13 cellular contexts compared by ENCODE assay signal in the genomic region with DNA sequence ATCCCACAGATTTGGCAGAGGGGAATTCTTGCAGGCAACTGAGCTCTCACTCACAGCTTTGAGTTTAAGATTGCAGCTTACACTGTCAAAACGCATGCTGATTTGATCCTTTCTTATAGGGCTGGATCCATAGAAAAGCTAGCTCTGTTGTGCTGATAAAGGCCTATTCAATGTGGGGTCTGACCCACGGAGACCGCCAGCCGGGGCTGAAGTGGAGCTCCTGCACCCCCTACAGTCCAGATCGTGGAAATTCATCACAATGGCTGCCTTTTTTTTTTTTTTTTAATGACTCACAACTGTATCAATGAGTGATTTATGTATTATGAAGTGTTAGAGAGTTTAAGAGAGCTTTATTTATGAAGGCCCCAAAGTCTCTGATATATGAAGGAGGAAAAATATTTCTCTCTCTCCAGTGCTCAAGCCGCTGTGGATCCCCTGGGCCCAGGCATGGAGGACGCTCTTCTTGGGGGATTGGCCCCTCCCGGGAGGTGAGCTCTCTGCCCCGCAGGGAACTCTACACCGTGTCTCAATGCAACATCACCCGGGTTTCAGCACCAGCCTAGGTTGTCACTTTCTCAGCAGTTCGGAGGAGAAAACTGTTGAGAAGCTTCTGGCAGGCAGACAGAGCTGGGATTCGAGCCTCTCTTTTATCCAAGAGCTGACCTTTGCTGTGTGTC.
DNase-seq lines count a peak whose midpoint lies in the region; ATAC-seq and TF ChIP-seq lines count a peak whose summit lies in the region.
"Had no signal": no experiment of that assay in that cellular context is flagged by ENCODE, and none has a peak within 500 bp of the region (broad histone marks: within the 10 kb centered on the region; RNA-seq: fewer than 3 reads in every experiment).

No MANE protein-coding gene starts in this region.

- no peaks in the 10 kb centered on the region for H4K20me1 ChIP-seq in MM.1S (ENCODE audit: insufficient read depth, low read length)

- intact Hi-C loops in left lung (cut with DNase I) (no loop called here), spleen (cut with DNase I; ENCODE audit: low total_unique reads) (no loop called here)

- H3K4me2 ChIP-seq in MM.1S (ENCODE audit: low read depth, low read length): no peak overlapping the region

- ATAC-seq in left lung (peak; percentile 86), GM21423 (IDR thresholded peaks at IDR 0.05; ENCODE audit: unreplicated experiment) (no peak), HG02884 (IDR thresholded peaks at IDR 0.05; ENCODE audit: unreplicated experiment) (no peak)

- H3K9ac ChIP-seq in MM.1S (ENCODE audit: low read length): no peak overlapping the region

- H3K79me2 ChIP-seq in MM.1S (ENCODE audit: low read length): no peaks in the 10 kb centered on the region

- no peaks in the 10 kb centered on the region for H3K9me3 ChIP-seq in MM.1S (replicated peaks; ENCODE audit: insufficient read depth, low read length)
- H3K9me3 ChIP-seq in left lung: no peaks in the 10 kb centered on the region
- H3K9me3 ChIP-seq in spleen: peaks cover 0 to 3% (median 0%) of the 10 kb centered on the region in 8 donors

- peak; percentile 16; the same call in 1 of the 2 replicates for TF ChIP-seq CTCF in AG10803 (conservative IDR thresholded peaks at IDR 0.05; ENCODE audit: low read length)
- peak; percentile 30 for TF ChIP-seq CTCF in MM.1S (IDR thresholded peaks at IDR 0.05; ENCODE audit: low read length)
- TF ChIP-seq CTCF in left lung (IDR thresholded peaks at IDR 0.05): peak in 1 of 2 donors; percentile 16
- TF ChIP-seq CTCF in spleen (IDR thresholded peaks at IDR 0.05 in 8 of 11, conservative IDR thresholded peaks at IDR 0.05 in 3 of 11): peak in 4 of 11 experiments; percentile 15 to 28 (median 22)

- H2AFZ ChIP-seq in MM.1S (ENCODE audit: low read length): no peak overlapping the region

- H3K4me3 ChIP-seq in AG10803 (ENCODE audit: low read length) (no peak overlapping the region), MM.1S (ENCODE audit: low read length) (no peak overlapping the region), left lung (no peak overlapping the region), spleen (no peak overlapping the region)
- H3K4me3 ChIP-seq: cardiac muscle cell had no signal

- H3K9me2 ChIP-seq in MM.1S (replicated peaks; ENCODE audit: insufficient read depth, low read length): no peaks in the 10 kb centered on the region

- H3K27me3 ChIP-seq in MM.1S (replicated peaks; ENCODE audit: insufficient read depth, low read length) (no peaks in the 10 kb centered on the region), left lung (no peaks in the 10 kb centered on the region), spleen (replicated peaks in 1 of 7) (no peaks in the 10 kb centered on the region)

- H3K36me3 ChIP-seq in MM.1S (replicated peaks; ENCODE audit: insufficient read depth, low read length) (no peaks in the 10 kb centered on the region), left lung (no peaks in the 10 kb centered on the region), spleen (no peaks in the 10 kb centered on the region)
- H3K36me3 ChIP-seq: cardiac muscle cell had no signal

- H3F3A ChIP-seq in MM.1S (ENCODE audit: insufficient read depth, low read length): no peaks in the 10 kb centered on the region

- H3K4me1 ChIP-seq in MM.1S (ENCODE audit: low read length) (no peaks in the 10 kb centered on the region), left lung (no peaks in the 10 kb centered on the region), spleen (no peaks in the 10 kb centered on the region)

- 31 to 37% (median 34%) methylated on average over 11 to 13 of the region's 13 CpGs for WGBS in spleen, 5 donors

- DNase-seq in AG10803 (ENCODE audit: low read depth): no peak
- no peak for DNase-seq in MM.1S
- DNase-seq in astrocyte of the hippocampus (ENCODE audit: low read depth, low spot score): peak; percentile 46
- no peak for DNase-seq in left lung
- DNase-seq in spleen: no peak
- DNase-seq in NCI-H1092 (lab: John Stamatoyannopoulos, UW): no peak
- DNase-seq: activated CD4-positive, alpha-beta T cell treated with anti-CD3 and anti-CD28 coated beads for 1 hour; CD4-positive, alpha-beta T cell; NCI-H1930; stimulated activated CD4-positive, alpha-beta T cell treated with anti-CD3 and anti-CD28 coated beads, Interleukin-12 subunit alpha, Interleukin-12 subunit beta, amount 100 ng/mL, for 4 hours had no signal

- H3K27ac ChIP-seq in MM.1S (ENCODE audit: low read length): no peak overlapping the region
- no peak overlapping the region for H3K27ac ChIP-seq in left lung
- H3K27ac ChIP-seq in spleen: no peak overlapping the region
- H3K27ac ChIP-seq: cardiac muscle cell had no signal

- no peak for TF ChIP-seq POLR2A in spleen (IDR thresholded peaks at IDR 0.05)
